1 cellular context compared by ENCODE assay signal in genomic region chr9:4489919-4490704, GRCh38.
TF ChIP-seq lines count a peak whose summit lies in the region.

Gene SLC1A1, plus strand, starts transcription at chr9:4490468. Its CDS starts 212 bp downstream, at chr9:4490680.

TF ChIP-seq in HEK293, 187 proteins besides CTCF, POLR2A, EP300 and RAD21 (continued from another document and continues in another):
- TF ChIP-seq PRDM2 (tag by site-specific recombination; IDR thresholded peaks at IDR 0.05; ENCODE audit: borderline replicate concordance): no peak
- TF ChIP-seq SP3 (tag by site-specific recombination; IDR thresholded peaks at IDR 0.05): peak; percentile 45; the same call in 1 of the 2 replicates
- peak; percentile 36; the same call in 1 of the 2 replicates for TF ChIP-seq ZNF366 (tag by site-specific recombination; conservative IDR thresholded peaks at IDR 0.05)
- no peak for TF ChIP-seq ZNF146 (tag by site-specific recombination; IDR thresholded peaks at IDR 0.05)
- TF ChIP-seq HIC1 (tag by site-specific recombination; IDR thresholded peaks at IDR 0.05): no peak; the same call in 1 of the 2 replicates
- no peak for TF ChIP-seq ZNF488 (tag by site-specific recombination; IDR thresholded peaks at IDR 0.05)
- TF ChIP-seq ZNF623 (tag by site-specific recombination; IDR thresholded peaks at IDR 0.05): peak; percentile 27; the same call in 1 of the 2 replicates
- TF ChIP-seq ZNF280C (tag by site-specific recombination; IDR thresholded peaks at IDR 0.05): no peak
- TF ChIP-seq KLF17 (tag by site-specific recombination; IDR thresholded peaks at IDR 0.05): peak; percentile 40; the same call in 1 of the 2 replicates
- peak; percentile 60 for TF ChIP-seq EGR2 (tag by site-specific recombination; IDR thresholded peaks at IDR 0.05; ENCODE audit: low read depth)
- no peak for TF ChIP-seq BCL6B (tag by site-specific recombination; IDR thresholded peaks at IDR 0.05)
- TF ChIP-seq KLF1 (tag by site-specific recombination; IDR thresholded peaks at IDR 0.05): peak; percentile 74
- TF ChIP-seq ZBTB48 (tag by site-specific recombination; IDR thresholded peaks at IDR 0.05): peak; percentile 98
- no peak for TF ChIP-seq ZNF843 (tag by site-specific recombination; IDR thresholded peaks at IDR 0.05)
- TF ChIP-seq ZNF707 (tag by site-specific recombination; IDR thresholded peaks at IDR 0.05): no peak
- TF ChIP-seq ZNF221 (tag by site-specific recombination; IDR thresholded peaks at IDR 0.05; ENCODE audit: borderline replicate concordance): no peak
- 0 out of 2 replicates have a peak, but pooled peaks have one; percentile 18 for TF ChIP-seq TRIM28 (IDR thresholded peaks at IDR 0.05; ENCODE audit: borderline replicate concordance, low read length)
- TF ChIP-seq ZNF341 (tag by site-specific recombination; IDR thresholded peaks at IDR 0.05; ENCODE audit: low read depth): peak; percentile 54
- TF ChIP-seq WT1 (tag by site-specific recombination; IDR thresholded peaks at IDR 0.05): 0 out of 2 replicates have a peak, but pooled peaks have one; percentile 26
- TF ChIP-seq ZNF639 (tag by site-specific recombination; IDR thresholded peaks at IDR 0.05): no peak
- no peak for TF ChIP-seq ZNF24 (tag by site-specific recombination; IDR thresholded peaks at IDR 0.05)
- no peak for TF ChIP-seq ZNF10 (tag by site-specific recombination; IDR thresholded peaks at IDR 0.05)
- TF ChIP-seq PATZ1 (tag by site-specific recombination; IDR thresholded peaks at IDR 0.05): peak; percentile 24
- TF ChIP-seq ZNF433 (tag by site-specific recombination; IDR thresholded peaks at IDR 0.05; ENCODE audit: low read depth): no peak
- 0 out of 2 replicates have a peak, but pooled peaks have one; percentile 20 for TF ChIP-seq ZNF394 (tag by site-specific recombination; IDR thresholded peaks at IDR 0.05; ENCODE audit: borderline replicate concordance)
- TF ChIP-seq ZIC2 (tag by site-specific recombination; IDR thresholded peaks at IDR 0.05): 0 out of 2 replicates have a peak, but pooled peaks have one; percentile 17
- no peak for TF ChIP-seq PRDM1 (tag by site-specific recombination; IDR thresholded peaks at IDR 0.05)
- peak; percentile 18; the same call in 1 of the 2 replicates for TF ChIP-seq FEZF1 (tag by site-specific recombination; IDR thresholded peaks at IDR 0.05)
- TF ChIP-seq ZNF214 (tag by site-specific recombination; IDR thresholded peaks at IDR 0.05; ENCODE audit: borderline replicate concordance): no peak
- no peak for TF ChIP-seq ZNF148 (tag by site-specific recombination; IDR thresholded peaks at IDR 0.05; ENCODE audit: borderline replicate concordance)
- peak; percentile 68 for TF ChIP-seq SP2 (tag by site-specific recombination; IDR thresholded peaks at IDR 0.05)
- TF ChIP-seq ZNF26 (tag by site-specific recombination; IDR thresholded peaks at IDR 0.05): no peak
- TF ChIP-seq ZBTB17 (tag by site-specific recombination; IDR thresholded peaks at IDR 0.05): peak; percentile 88
- TF ChIP-seq ZNF600 (tag by site-specific recombination; IDR thresholded peaks at IDR 0.05): peak; percentile 85
- TF ChIP-seq ZBTB8A (tag by site-specific recombination; IDR thresholded peaks at IDR 0.05): peak; percentile 87
- no peak for TF ChIP-seq ZNF48 (tag by site-specific recombination; IDR thresholded peaks at IDR 0.05)
